ENCODE assay signal across 1 cellular context in the genomic region with DNA sequence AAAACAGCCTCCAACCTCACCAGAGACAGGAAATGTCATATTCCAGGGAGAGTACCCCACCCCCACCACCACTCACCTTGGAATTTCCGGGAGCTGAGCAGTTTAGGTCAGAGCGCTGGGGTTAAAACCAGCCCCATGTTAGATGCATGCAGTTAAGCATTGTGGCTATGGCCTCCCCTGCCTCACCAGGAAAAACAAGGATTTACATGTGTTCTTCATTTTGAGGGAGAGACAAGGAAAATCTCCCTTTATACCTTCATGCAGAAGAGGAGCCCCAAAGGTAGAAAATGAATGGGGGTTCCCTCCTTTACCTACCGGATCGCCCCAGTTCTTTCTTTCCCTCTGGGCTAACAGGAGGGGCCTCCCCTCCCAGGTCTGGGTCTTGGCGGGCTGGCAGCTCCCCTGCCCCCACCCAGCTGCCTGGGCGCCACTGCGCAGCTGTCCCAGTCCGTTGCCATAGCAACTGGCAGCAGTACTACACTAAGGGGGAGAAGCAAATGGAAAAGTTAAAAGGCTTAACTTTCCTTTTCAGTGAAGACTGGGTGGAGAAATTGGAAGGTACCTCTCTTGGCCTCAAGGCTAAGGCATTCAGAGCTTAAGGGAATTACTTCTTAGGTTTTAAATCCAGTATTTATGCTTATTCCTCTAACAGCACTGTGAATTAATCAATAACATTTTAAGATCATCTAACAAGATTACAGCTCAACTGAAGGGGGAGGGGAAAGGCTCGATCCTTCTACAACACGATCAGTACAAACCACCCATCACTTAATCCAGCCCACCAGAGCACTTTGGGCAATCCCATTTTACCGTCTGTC.
A peak's percentile ranks its signal among the peaks of the same experiment; 100 is the strongest.
TF ChIP-seq lines count a peak whose summit lies in the region.

No MANE protein-coding gene starts in this region.

TF ChIP-seq in GM12878, 131 proteins besides CTCF, POLR2A, EP300 and RAD21 (continued from another document):
- peak; percentile 36 for TF ChIP-seq CUX1 (IDR thresholded peaks at IDR 0.05; ENCODE audit: insufficient replicate concordance, low read depth, low read length)
- TF ChIP-seq ZNF274 (IDR thresholded peaks at IDR 0.05; ENCODE audit: insufficient read depth, insufficient read length): no peak
- TF ChIP-seq KAT2A (conservative IDR thresholded peaks at IDR 0.05; ENCODE audit: control insufficient read depth, low read depth, low read length): no peak
- peak; percentile 43; the same call in 1 of the 2 replicates for TF ChIP-seq MAX (IDR thresholded peaks at IDR 0.05; ENCODE audit: low read depth, low read length)
- TF ChIP-seq USF1 (IDR thresholded peaks at IDR 0.05; ENCODE audit: borderline replicate concordance, extremely low read length, insufficient read depth, low read depth, low read length): no peak
- TF ChIP-seq MEF2B (IDR thresholded peaks at IDR 0.05; ENCODE audit: partially characterized antibody, poor library complexity, severe bottlenecking): peak; percentile 39
- TF ChIP-seq SMC3 (IDR thresholded peaks at IDR 0.05; ENCODE audit: borderline replicate concordance, low read length): no peak
- TF ChIP-seq PRDM15 (CRISPR knock-in tag; IDR thresholded peaks at IDR 0.05): no peak
- no peak for TF ChIP-seq BRCA1 (IDR thresholded peaks at IDR 0.05; ENCODE audit: low read depth, low read length)
- no peak for TF ChIP-seq TAF1 (IDR thresholded peaks at IDR 0.05; ENCODE audit: borderline replicate concordance, low read depth, low read length)
- no peak; the same call in 1 of the 2 replicates for TF ChIP-seq NFIC (IDR thresholded peaks at IDR 0.05; ENCODE audit: low read depth, low read length)
- no peak for TF ChIP-seq MYC (IDR thresholded peaks at IDR 0.05; ENCODE audit: insufficient read depth, insufficient read length, insufficient replicate concordance, low read length, severe bottlenecking)
- TF ChIP-seq HDAC6 (IDR thresholded peaks at IDR 0.05; ENCODE audit: unreplicated experiment): no peak
- TF ChIP-seq, protein P1, sequence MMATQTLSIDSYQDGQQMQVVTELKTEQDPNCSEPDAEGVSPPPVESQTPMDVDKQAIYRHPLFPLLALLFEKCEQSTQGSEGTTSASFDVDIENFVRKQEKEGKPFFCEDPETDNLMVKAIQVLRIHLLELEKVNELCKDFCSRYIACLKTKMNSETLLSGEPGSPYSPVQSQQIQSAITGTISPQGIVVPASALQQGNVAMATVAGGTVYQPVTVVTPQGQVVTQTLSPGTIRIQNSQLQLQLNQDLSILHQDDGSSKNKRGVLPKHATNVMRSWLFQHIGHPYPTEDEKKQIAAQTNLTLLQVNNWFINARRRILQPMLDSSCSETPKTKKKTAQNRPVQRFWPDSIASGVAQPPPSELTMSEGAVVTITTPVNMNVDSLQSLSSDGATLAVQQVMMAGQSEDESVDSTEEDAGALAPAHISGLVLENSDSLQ (IDR thresholded peaks at IDR 0.05): no peak
- TF ChIP-seq MEF2A (IDR thresholded peaks at IDR 0.05; ENCODE audit: insufficient read depth, low read depth, low read length): no peak
- TF ChIP-seq RAD51 (IDR thresholded peaks at IDR 0.05): no peak
- no peak for TF ChIP-seq STAT3 (IDR thresholded peaks at IDR 0.05; ENCODE audit: low read depth, low read length)
- TF ChIP-seq E4F1 (IDR thresholded peaks at IDR 0.05; ENCODE audit: borderline replicate concordance, partially characterized antibody): no peak
- TF ChIP-seq TCF3 (IDR thresholded peaks at IDR 0.05; ENCODE audit: borderline replicate concordance, insufficient read depth, low read depth, low read length): peak; percentile 85
